ENCODE assay signal across 28 cellular contexts in the genomic region with DNA sequence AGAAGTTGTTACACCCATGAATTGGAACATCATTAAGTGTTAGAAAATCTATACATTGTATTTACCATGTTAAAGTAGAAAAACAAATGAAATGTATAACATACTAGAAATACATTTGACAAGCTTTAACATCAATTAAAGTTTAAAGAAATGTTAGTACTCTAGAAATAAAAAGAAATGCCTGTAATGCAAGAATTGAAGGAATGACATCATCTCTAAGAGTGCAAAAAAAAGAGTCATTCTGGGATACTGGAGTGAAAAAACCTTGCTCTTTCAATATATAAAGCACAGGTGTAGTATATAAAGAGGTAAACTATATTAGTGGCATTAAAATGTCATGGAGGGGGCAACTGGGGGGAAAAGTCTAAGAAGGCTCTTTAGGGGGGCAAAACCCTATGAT.
"Had no signal": no experiment of that assay in that cellular context is flagged by ENCODE, and none has a peak within 500 bp of the region (broad histone marks: within the 10 kb centered on the region; RNA-seq: fewer than 3 reads in every experiment).

No MANE protein-coding gene starts in this region.

- FAIRE-seq: colon, endometrium, endothelial cell of umbilical vein had no signal

- H3K27ac Mint-ChIP-seq: dendritic cell treated with granulocyte-macrophage colony-stimulating factor and Interleukin-4, amounts not matched to agents 40 ng/mL and 50 ng/mL, for 4 days; effector memory CD8-positive, alpha-beta T cell; endodermal cell had no signal

- H3K4me1 ChIP-seq: colonic mucosa, esophagus muscularis mucosa, esophagus squamous epithelium, foreskin keratinocyte, gastrocnemius medialis, gastroesophageal sphincter had no signal

- H3K4me3 ChIP-seq: colonic mucosa, coronary artery, dorsolateral prefrontal cortex, esophagus muscularis mucosa, esophagus squamous epithelium, gastrocnemius medialis, gastroesophageal sphincter, heart left ventricle, heart right ventricle had no signal

- H3K36me3 ChIP-seq: colonic mucosa, esophagus muscularis mucosa, esophagus squamous epithelium, gastrocnemius medialis, gastroesophageal sphincter, heart left ventricle, heart right ventricle had no signal

- H3K4me3 Mint-ChIP-seq: dendritic cell treated with granulocyte-macrophage colony-stimulating factor and Interleukin-4, amounts not matched to agents 40 ng/mL and 50 ng/mL, for 4 days; effector memory CD8-positive, alpha-beta T cell; endodermal cell had no signal

- H3K27ac ChIP-seq: colonic mucosa, coronary artery, dorsolateral prefrontal cortex, epithelial cell of prostate, esophagus muscularis mucosa, esophagus squamous epithelium, foreskin keratinocyte, gastrocnemius medialis, gastroesophageal sphincter, heart left ventricle had no signal

- H3K27me3 Mint-ChIP-seq: dendritic cell treated with granulocyte-macrophage colony-stimulating factor and Interleukin-4, amounts not matched to agents 40 ng/mL and 50 ng/mL, for 4 days; effector memory CD8-positive, alpha-beta T cell had no signal

- H3K27me3 ChIP-seq: colonic mucosa, esophagus muscularis mucosa, esophagus squamous epithelium, foreskin keratinocyte, gastrocnemius medialis, gastroesophageal sphincter, heart left ventricle, heart right ventricle had no signal

- H3K9me3 ChIP-seq: colonic mucosa, esophagus muscularis mucosa, esophagus squamous epithelium, gastrocnemius medialis, gastroesophageal sphincter had no signal

- ATAC-seq: effector memory CD8-positive, alpha-beta T cell; esophagus mucosa; foreskin keratinocyte; gastrocnemius medialis; gastroesophageal sphincter; heart left ventricle; heart right ventricle had no signal

- DNase-seq: colonic mucosa; cortex of kidney; dermis blood vessel endothelial cell; dorsolateral prefrontal cortex; effector CD4-positive, alpha-beta T cell; effector CD8-positive, alpha-beta T cell; effector memory CD4-positive, alpha-beta T cell; effector memory CD8-positive, alpha-beta T cell; endodermal cell; erythroblast; esophagus squamous epithelium; foreskin fibroblast; foreskin keratinocyte; foreskin melanocyte; gastrocnemius medialis; glutamatergic neuron; head of caudate nucleus; heart left ventricle; heart right ventricle had no signal

- H3K4me1 Mint-ChIP-seq: endodermal cell had no signal
